In the genomic region with DNA sequence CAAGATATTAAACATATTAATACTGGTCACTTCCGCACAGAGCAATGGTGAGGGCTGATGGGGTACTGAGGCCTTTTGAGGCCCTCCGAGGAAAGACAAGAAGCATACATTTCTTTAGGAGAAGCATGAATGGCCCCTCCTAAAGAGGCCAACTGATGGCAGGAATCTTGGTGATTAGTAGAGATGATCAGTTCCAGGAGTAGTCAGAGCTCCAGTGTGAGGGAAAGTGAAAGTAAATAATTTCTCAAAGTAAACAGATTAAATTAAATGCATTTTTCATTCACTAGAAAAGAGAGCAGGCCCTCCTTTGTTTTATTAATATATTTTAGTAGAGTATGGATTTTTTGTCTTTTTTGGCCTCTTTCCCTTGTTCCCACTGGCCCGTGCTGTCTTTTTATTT, we compare ENCODE assay signal across 10 cellular contexts. TPM values are rescaled to one million over a fixed set of nuclear protein-coding genes. Genes with fewer than 3 reads are reported as not detected.
DNase-seq lines count a peak whose midpoint lies in the region; ATAC-seq and TF ChIP-seq lines count a peak whose summit lies in the region.
"Had no signal": no experiment of that assay in that cellular context is flagged by ENCODE, and none has a peak within 500 bp of the region (broad histone marks: within the 10 kb centered on the region; RNA-seq: fewer than 3 reads in every experiment).

No MANE protein-coding gene starts in this region.

- ATAC-seq in natural killer cell (no peak), GM19023 (IDR thresholded peaks at IDR 0.05; ENCODE audit: unreplicated experiment) (no peak)
- ATAC-seq: K562 had no signal

- TF ChIP-seq CTCF in HL-60 (IDR thresholded peaks at IDR 0.05; ENCODE audit: insufficient read depth, low read length), result no peak
- no peak for TF ChIP-seq CTCF in natural killer cell (IDR thresholded peaks at IDR 0.05)

- peak; percentile 0 for DNase-seq in DMS53 treated with DMSO at 0.1 percent for 48 hours (lab: John Stamatoyannopoulos, UW; ENCODE audit: unreplicated experiment)
- no peak for DNase-seq in HL-60 (ENCODE audit: low read depth in 1 of 2, low spot score in 1 of 2)
- no peak for DNase-seq in activated T-helper 2 cell treated with anti-CD3 and anti-CD28 coated beads, Interferon-gamma antibody, Interleukin-2, Interleukin-4, amounts not matched to agents 10 μg/mL and 5 μg/mL and 100 μg/mL, durations not matched to agents 14 hours and 24 hours and 36 hours (ENCODE audit: low spot score)
- DNase-seq in natural killer cell, result no peak
- DNase-seq in NCI-H1092 (lab: John Stamatoyannopoulos, UW), result no peak
- DNase-seq in NK-92 (lab: John Stamatoyannopoulos, UW; ENCODE audit: unreplicated experiment), result no peak
- DNase-seq in DMS 273 treated with DMSO at 0.1 percent for 48 hours (lab: John Stamatoyannopoulos, UW), result no peak

- no peaks in the 10 kb centered on the region for H3K27me3 Mint-ChIP-seq in activated T-helper 2 cell treated with anti-CD3 and anti-CD28 coated beads, Interferon-gamma antibody, Interleukin-2, Interleukin-4, amounts not matched to agents 10 μg/mL and 5 μg/mL and 100 μg/mL, durations not matched to agents 14 hours and 24 hours and 36 hours (ENCODE audit: low read depth)
- H3K27me3 Mint-ChIP-seq in natural killer cell (ENCODE audit: low read depth in 2 of 2), result no peaks in the 10 kb centered on the region

- H3K27ac ChIP-seq in HL-60 (replicated peaks), result peak overlapping the region; percentile 55

- H3K4me3 ChIP-seq in HL-60 (replicated peaks; ENCODE audit: insufficient read depth, low read length), result no peak overlapping the region
- H3K4me3 ChIP-seq: K562 had no signal

- peaks cover 45% of the 10 kb centered on the region for H3K4me1 Mint-ChIP-seq in activated T-helper 2 cell treated with anti-CD3 and anti-CD28 coated beads, Interferon-gamma antibody, Interleukin-2, Interleukin-4, amounts not matched to agents 10 μg/mL and 5 μg/mL and 100 μg/mL, durations not matched to agents 14 hours and 24 hours and 36 hours (ENCODE audit: low read depth)
- H3K4me1 Mint-ChIP-seq in natural killer cell, result peaks cover 21 to 26% of the 10 kb centered on the region in 2 donors

- no peaks in the 10 kb centered on the region for H3K36me3 Mint-ChIP-seq in activated T-helper 2 cell treated with anti-CD3 and anti-CD28 coated beads, Interferon-gamma antibody, Interleukin-2, Interleukin-4, amounts not matched to agents 10 μg/mL and 5 μg/mL and 100 μg/mL, durations not matched to agents 14 hours and 24 hours and 36 hours (ENCODE audit: low read depth)
- H3K36me3 Mint-ChIP-seq in natural killer cell, result no peaks in the 10 kb centered on the region

- intact Hi-C loops in activated T-helper 2 cell treated with anti-CD3 and anti-CD28 coated beads, Interferon-gamma antibody, Interleukin-2, Interleukin-4, amounts not matched to agents 10 μg/mL and 5 μg/mL and 100 μg/mL, durations not matched to agents 14 hours and 24 hours and 36 hours (cut with micrococcal nuclease), result loop anchor here (5.0 to 10.0 kb wide), 7 partner anchors 70 to 1367 kb away; partner anchors contain the start of gene SCAF8
- intact Hi-C loops in natural killer cell (cut with micrococcal nuclease), result no loop called here

- H3K4me3 Mint-ChIP-seq in activated T-helper 2 cell treated with anti-CD3 and anti-CD28 coated beads, Interferon-gamma antibody, Interleukin-2, Interleukin-4, amounts not matched to agents 10 μg/mL and 5 μg/mL and 100 μg/mL, durations not matched to agents 14 hours and 24 hours and 36 hours (ENCODE audit: low read depth), result peak overlapping the region; percentile 61
- peak overlapping the region; percentile 81 for H3K4me3 Mint-ChIP-seq in natural killer cell

- peak overlapping the region; percentile 96 for H3K27ac Mint-ChIP-seq in activated T-helper 2 cell treated with anti-CD3 and anti-CD28 coated beads, Interferon-gamma antibody, Interleukin-2, Interleukin-4, amounts not matched to agents 10 μg/mL and 5 μg/mL and 100 μg/mL, durations not matched to agents 14 hours and 24 hours and 36 hours
- peak overlapping the region; percentile 88 to 90 for H3K27ac Mint-ChIP-seq in natural killer cell

- no peaks in the 10 kb centered on the region for H3K9me3 Mint-ChIP-seq in activated T-helper 2 cell treated with anti-CD3 and anti-CD28 coated beads, Interferon-gamma antibody, Interleukin-2, Interleukin-4, amounts not matched to agents 10 μg/mL and 5 μg/mL and 100 μg/mL, durations not matched to agents 14 hours and 24 hours and 36 hours
- no peaks in the 10 kb centered on the region for H3K9me3 Mint-ChIP-seq in natural killer cell

- no peaks in the 10 kb centered on the region for H3K27me3 ChIP-seq in HL-60 (ENCODE audit: insufficient read depth, poor library complexity, severe bottlenecking)

RNA-seq across cellular contexts. Expression of gene NOX3, which starts 38.2 kb away (rescaled TPM):
- total RNA-seq in activated T-helper 2 cell treated with anti-CD3 and anti-CD28 coated beads, Interferon-gamma antibody, Interleukin-2, Interleukin-4, amounts not matched to agents 10 μg/mL and 5 μg/mL and 100 μg/mL, durations not matched to agents 14 hours and 24 hours and 36 hours, result not detected in 2 replicates
- not detected for total RNA-seq in natural killer cell
- total RNA-seq: glomerular endothelial cell, K562 had no signal
